19 cellular contexts compared by ENCODE assay signal in the genomic region with DNA sequence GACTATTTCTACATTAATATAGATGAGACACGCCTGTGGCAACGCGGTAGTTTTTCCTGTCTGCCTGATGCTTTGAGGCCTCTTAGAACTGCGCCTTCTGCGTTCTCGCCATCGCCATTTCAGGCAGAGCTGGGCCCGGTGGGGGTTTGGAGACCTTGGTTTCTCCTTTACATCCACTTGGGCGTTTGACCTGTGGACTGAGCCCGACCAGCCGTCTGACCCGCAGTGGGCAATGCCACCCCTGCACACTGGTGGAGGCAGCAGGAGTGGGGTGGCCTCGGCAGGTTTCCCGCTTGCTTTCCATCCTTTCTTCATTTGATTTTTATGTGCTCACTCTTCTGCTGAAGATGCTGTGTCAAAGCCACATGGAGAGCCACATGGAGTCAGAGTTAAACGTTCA.
DNase-seq lines count a peak whose midpoint lies in the region; ATAC-seq, FAIRE-seq and TF ChIP-seq lines count a peak whose summit lies in the region.
"Had no signal": no experiment of that assay in that cellular context is flagged by ENCODE, and none has a peak within 500 bp of the region (broad histone marks: within the 10 kb centered on the region; RNA-seq: fewer than 3 reads in every experiment).

No MANE protein-coding gene starts in this region.

- H3K9me3 Mint-ChIP-seq in osteocyte (ENCODE audit: unreplicated experiment) (no peaks in the 10 kb centered on the region), natural killer cell (no peaks in the 10 kb centered on the region)
- H3K9me3 Mint-ChIP-seq in activated CD4-positive, alpha-beta T cell treated with anti-CD3 and anti-CD28 coated beads for 36 hours (ENCODE audit: low read depth): no peaks in the 10 kb centered on the region
- H3K9me3 Mint-ChIP-seq: CD4-positive, alpha-beta T cell had no signal

- no peak overlapping the region for H3K18ac ChIP-seq in H1 (ENCODE audit: extremely low read depth, low read length)

- H2BK12ac ChIP-seq in H1 (ENCODE audit: low read depth, low read length): no peak overlapping the region

- H3K79me1 ChIP-seq in H1 (ENCODE audit: low read depth, low read length): peaks cover 6% of the 10 kb centered on the region

- H4K20me1 ChIP-seq in BLaER1 (peaks cover 65% of the 10 kb centered on the region), H1 (replicated peaks in 1 of 2; ENCODE audit: control insufficient read depth in 1 of 2, insufficient read depth in 2 of 2, low read length in 2 of 2) (peaks cover 2% of the 10 kb centered on the region in 2 experiments)

- no peak overlapping the region for H3K23ac ChIP-seq in H1 (ENCODE audit: insufficient read length)

- H3K9ac ChIP-seq in BLaER1: no peak overlapping the region
- H3K9ac ChIP-seq in H1 (replicated peaks in 1 of 4; ENCODE audit: extremely low read depth in 1 of 4, low read depth in 3 of 4, low read length in 3 of 4): no peak overlapping the region
- H3K9ac ChIP-seq: GM23248 had no signal

- H3K4me3 Mint-ChIP-seq in osteocyte (ENCODE audit: unreplicated experiment) (no peak overlapping the region), natural killer cell (no peak overlapping the region)
- no peak overlapping the region for H3K4me3 Mint-ChIP-seq in activated CD4-positive, alpha-beta T cell treated with anti-CD3 and anti-CD28 coated beads for 36 hours
- H3K4me3 Mint-ChIP-seq: B cell; CD4-positive, alpha-beta T cell had no signal

- WGBS in H1 (ENCODE audit: extremely low coverage in 1 of 2, insufficient coverage in 1 of 2, insufficient read length in 1 of 2, insufficient replicate concordance in 2 of 2, low coverage in 1 of 2, low lambda C conversion rate in 2 of 2, missing lambda C conversion rate in 1 of 2), 2 experiments: 94% methylated on average over 15 of the region's 15 CpGs; no CpG with 5 or more reads in 1 of the 2 experiments

- H3K23me2 ChIP-seq in H1 (ENCODE audit: low read depth, low read length): no peaks in the 10 kb centered on the region

- no peak for ATAC-seq in upper lobe of right lung
- ATAC-seq in activated CD4-positive, alpha-beta T cell treated with anti-CD3 and anti-CD28 coated beads for 36 hours: no peak
- no peak for ATAC-seq in natural killer cell

- POLR2A ChIA-PET in H1 (lab: Charles Lee; ENCODE audit: partially characterized antibody): no interaction called here
- POLR2A ChIA-PET in activated CD4-positive, alpha-beta T cell treated with anti-CD3 and anti-CD28 coated beads for 36 hours (lab: Charles Lee): no interaction called here

- no peak for TF ChIP-seq POLR2A in H1 (IDR thresholded peaks at IDR 0.05; ENCODE audit: control extremely low read depth in 1 of 2, low read depth in 2 of 2, low read length in 2 of 2)

- no peak overlapping the region for H4K91ac ChIP-seq in H1 (replicated peaks; ENCODE audit: insufficient read length, low read length)

- peaks cover 46% of the 10 kb centered on the region for H3K4me1 ChIP-seq in BLaER1
- no peaks in the 10 kb centered on the region; a peak in 1 of 7 replicates for H3K4me1 ChIP-seq in H1 (replicated peaks in 1 of 4; ENCODE audit: control insufficient read depth in 3 of 4, insufficient read depth in 4 of 4, low read length in 3 of 4)
- peaks cover 5% of the 10 kb centered on the region for H3K4me1 ChIP-seq in upper lobe of right lung
- H3K4me1 ChIP-seq: Caco-2 had no signal

- H2BK5ac ChIP-seq in H1 (ENCODE audit: low read depth, low read length): no peak overlapping the region

- H3K27ac Mint-ChIP-seq in osteocyte (ENCODE audit: unreplicated experiment) (no peak overlapping the region), natural killer cell (no peak overlapping the region)
- H3K27ac Mint-ChIP-seq in activated CD4-positive, alpha-beta T cell treated with anti-CD3 and anti-CD28 coated beads for 36 hours: no peak overlapping the region
- H3K27ac Mint-ChIP-seq: B cell had no signal

- intact Hi-C loops in upper lobe of right lung (cut with DNase I) (no loop called here), natural killer cell (cut with micrococcal nuclease) (no loop called here)
- intact Hi-C loops in activated CD4-positive, alpha-beta T cell treated with anti-CD3 and anti-CD28 coated beads for 36 hours (cut with DNase I, micrococcal nuclease): no loop called here

- H3K36me3 Mint-ChIP-seq in osteocyte (ENCODE audit: unreplicated experiment) (peaks cover 23% of the 10 kb centered on the region), natural killer cell (no peaks in the 10 kb centered on the region)
- H3K36me3 Mint-ChIP-seq in activated CD4-positive, alpha-beta T cell treated with anti-CD3 and anti-CD28 coated beads for 36 hours (ENCODE audit: low read depth): peaks cover 30% of the 10 kb centered on the region

- peaks cover 65% of the 10 kb centered on the region for H3K36me3 ChIP-seq in BLaER1
- peaks cover 0 to 11% (median 0%) of the 10 kb centered on the region in 4 experiments; a peak in 2 of 8 replicates for H3K36me3 ChIP-seq in H1 (ENCODE audit: control insufficient read depth in 2 of 4, insufficient read depth in 4 of 4, low read length in 3 of 4)
- H3K36me3 ChIP-seq in upper lobe of right lung: peaks cover 25% of the 10 kb centered on the region

- DNase-seq in H1 (ENCODE audit: low read depth in 1 of 2, low spot score in 2 of 2): no peak
- DNase-seq in osteocyte (ENCODE audit: extremely low spot score, unreplicated experiment): peak; percentile 73
- peak; percentile 45 for DNase-seq in upper lobe of right lung
- DNase-seq in activated CD4-positive, alpha-beta T cell treated with anti-CD3 and anti-CD28 coated beads for 36 hours: no peak
- no peak for DNase-seq in natural killer cell
- DNase-seq: Caco-2; CD4-positive, alpha-beta T cell; GM23248; HCEC 1CT; IMR-90 had no signal

- H3K9me3 ChIP-seq in BLaER1 (no peaks in the 10 kb centered on the region), H1 (ENCODE audit: insufficient read depth in 2 of 2, low read depth in 1 of 2, low read length in 1 of 2) (no peaks in the 10 kb centered on the region), upper lobe of right lung (no peaks in the 10 kb centered on the region)
- H3K9me3 ChIP-seq: Caco-2 had no signal

- peak overlapping the region; percentile 72; the same call in 1 of the 2 replicates for H4K8ac ChIP-seq in H1 (ENCODE audit: extremely low read depth, insufficient read depth, low read length)

- H3K4me2 ChIP-seq in BLaER1 (peak overlapping the region; percentile 59), H1 (ENCODE audit: insufficient read depth in 1 of 2, low read depth in 2 of 2, low read length in 2 of 2) (no peak overlapping the region)

- H3K27ac ChIP-seq in BLaER1 (no peak overlapping the region), H1 (ENCODE audit: low read depth, low read length) (no peak overlapping the region), upper lobe of right lung (no peak overlapping the region)
- H3K27ac ChIP-seq: C4-2B, GM23248, HL-60 had no signal

- no peaks in the 10 kb centered on the region for H3K79me2 ChIP-seq in H1 (ENCODE audit: control insufficient read depth in 1 of 2, insufficient read depth in 2 of 2, low read length in 2 of 2)

- no peak for TF ChIP-seq EP300 in H1 (IDR thresholded peaks at IDR 0.05; ENCODE audit: borderline replicate concordance in 1 of 2, low read depth in 2 of 2, low read length in 2 of 2)

- H2AK5ac ChIP-seq in H1 (ENCODE audit: low read depth, low read length): no peak overlapping the region

- H3K4me1 Mint-ChIP-seq in osteocyte (ENCODE audit: unreplicated experiment) (peaks cover 2% of the 10 kb centered on the region), natural killer cell (peaks cover 16 to 29% of the 10 kb centered on the region in 2 donors)
- H3K4me1 Mint-ChIP-seq in activated CD4-positive, alpha-beta T cell treated with anti-CD3 and anti-CD28 coated beads for 36 hours: peaks cover 8% of the 10 kb centered on the region

- H3K27me3 Mint-ChIP-seq in osteocyte (ENCODE audit: unreplicated experiment) (no peaks in the 10 kb centered on the region), natural killer cell (ENCODE audit: low read depth in 2 of 2) (no peaks in the 10 kb centered on the region)
- H3K27me3 Mint-ChIP-seq in activated CD4-positive, alpha-beta T cell treated with anti-CD3 and anti-CD28 coated beads for 36 hours: no peaks in the 10 kb centered on the region
- H3K27me3 Mint-ChIP-seq: B cell; CD4-positive, alpha-beta T cell had no signal

- no peak overlapping the region for H4K5ac ChIP-seq in H1 (ENCODE audit: insufficient read length, low read depth, low read length)

- no peak for TF ChIP-seq RAD21 in H1 (IDR thresholded peaks at IDR 0.05 in 1 of 2, conservative IDR thresholded peaks at IDR 0.05 in 1 of 2; ENCODE audit: low read depth in 2 of 2, low read length in 2 of 2)

- no peak overlapping the region for H3K4ac ChIP-seq in H1 (replicated peaks; ENCODE audit: insufficient read length, low read depth, low read length)

- no peak overlapping the region for H3K56ac ChIP-seq in H1 (replicated peaks; ENCODE audit: insufficient read length, low read depth, low read length)

- no peak overlapping the region for H2BK15ac ChIP-seq in H1 (ENCODE audit: low read length)

- H2AFZ ChIP-seq in H1 (ENCODE audit: low read length): no peak overlapping the region
- H2AFZ ChIP-seq: GM23248 had no signal

- H3K4me3 ChIP-seq in BLaER1 (no peak overlapping the region), H1 (ENCODE audit: extremely low read depth in 1 of 4, insufficient read depth in 2 of 4, low read depth in 3 of 4, low read length in 4 of 4) (no peak overlapping the region), upper lobe of right lung (no peak overlapping the region)
- H3K4me3 ChIP-seq: GM23248 had no signal

- CTCF ChIA-PET in H1 (lab: Charles Lee; ENCODE audit: partially characterized antibody): interaction anchor here (3.3 kb wide), 1 partner anchor 15 kb away, joined by 16 read pairs; no protein-coding TSS in a partner anchor
- CTCF ChIA-PET in activated CD4-positive, alpha-beta T cell treated with anti-CD3 and anti-CD28 coated beads for 36 hours (lab: Charles Lee): interaction anchor here (0.5 kb wide), 1 partner anchor 391 kb away, joined by 3 read pairs; no protein-coding TSS in a partner anchor

- TF ChIP-seq CTCF in H1 (IDR thresholded peaks at IDR 0.05; ENCODE audit: control extremely low read depth in 1 of 3, insufficient read depth in 1 of 3, low read depth in 1 of 3, low read length in 3 of 3) (no peak), osteocyte (IDR thresholded peaks at IDR 0.05) (no peak), upper lobe of right lung (IDR thresholded peaks at IDR 0.05) (no peak), natural killer cell (IDR thresholded peaks at IDR 0.05) (no peak)

- no peak for FAIRE-seq in H1 (lab: Jason Lieb, UNC)
- FAIRE-seq: D721Med, G401.6, GM12891, GM19239, H54 had no signal

- H2BK20ac ChIP-seq in H1 (ENCODE audit: low read length): no peak overlapping the region

- H3K27me3 ChIP-seq in BLaER1 (no peaks in the 10 kb centered on the region), H1 (replicated peaks in 1 of 4; ENCODE audit: control insufficient read depth in 3 of 4, extremely low read depth in 1 of 4, insufficient read depth in 3 of 4, low read length in 3 of 4) (no peaks in the 10 kb centered on the region), upper lobe of right lung (no peaks in the 10 kb centered on the region)

- no peak overlapping the region for H3K14ac ChIP-seq in H1 (ENCODE audit: insufficient read length)

- no peak overlapping the region for H2BK120ac ChIP-seq in H1 (replicated peaks; ENCODE audit: low read depth, low read length)

TF ChIP-seq in H1, 55 proteins besides CTCF, POLR2A, EP300 and RAD21 (continues in another document):
- TF ChIP-seq HDAC6 (IDR thresholded peaks at IDR 0.05; ENCODE audit: low read depth, low read length) (no peak), YY1 (IDR thresholded peaks at IDR 0.05; ENCODE audit: low read depth, low read length) (no peak)

Comparison
In these comparisons a context has a peak if more than half of its experiments do, and no peak if none do; other contexts are left out.
1. DNase-seq: peak in osteocyte (single experiment) and upper lobe of right lung (single experiment); none in H1 (0 of 2), activated CD4-positive, alpha-beta T cell treated with anti-CD3 and anti-CD28 coated beads for 36 hours (single experiment) and natural killer cell (single experiment).